8 cellular contexts compared by ENCODE assay signal in genomic region chr6:105363100-105363754, GRCh38.
DNase-seq lines count a peak whose midpoint lies in the region; ATAC-seq and TF ChIP-seq lines count a peak whose summit lies in the region.

No MANE protein-coding gene starts in this region.

- H3K27me3 ChIP-seq in parathyroid adenoma (ENCODE audit: control insufficient read depth, insufficient read depth, low read length) = no peaks in the 10 kb centered on the region

- ATAC-seq in GM21723 (IDR thresholded peaks at IDR 0.05; ENCODE audit: unreplicated experiment) = no peak

- H3K36me3 ChIP-seq in parathyroid adenoma (ENCODE audit: control insufficient read depth, insufficient read depth, low read length) = no peaks in the 10 kb centered on the region

- no peaks in the 10 kb centered on the region for H3K9me3 ChIP-seq in parathyroid adenoma (ENCODE audit: control insufficient read depth, low read length)

- no peak overlapping the region for H3K4me2 ChIP-seq in parathyroid adenoma (ENCODE audit: low read length)

- peaks cover 20% of the 10 kb centered on the region for H3K4me1 ChIP-seq in parathyroid adenoma

- TF ChIP-seq CTCF in choroid plexus epithelial cell (conservative IDR thresholded peaks at IDR 0.05; ENCODE audit: low read depth, low read length) (peak; percentile 65), parathyroid adenoma (IDR thresholded peaks at IDR 0.05) (peak; percentile 35)

- H2AFZ ChIP-seq in parathyroid adenoma = peak overlapping the region; percentile 81

- no peak overlapping the region for H3K4me3 ChIP-seq in choroid plexus epithelial cell (ENCODE audit: low read depth, low read length)
- no peak overlapping the region for H3K4me3 ChIP-seq in parathyroid adenoma (ENCODE audit: low read depth, low read length)

- no peak overlapping the region for H3K9ac ChIP-seq in parathyroid adenoma

- peak; percentile 59 for DNase-seq in ELR (ENCODE audit: low read depth)
- DNase-seq in NCI-H2171 (lab: John Stamatoyannopoulos, UW) = peak; percentile 28
- peak; percentile 64 for DNase-seq in choroid plexus epithelial cell (ENCODE audit: low read depth)
- DNase-seq in NAMALWA (ENCODE audit: low spot score) = no peak
- no peak for DNase-seq in NCI-H187 treated with DMSO at 0.1 percent for 48 hours (lab: John Stamatoyannopoulos, UW)
- DNase-seq in 8988T = no peak

- peak overlapping the region; percentile 88 for H3K27ac ChIP-seq in parathyroid adenoma

- H3K79me2 ChIP-seq in parathyroid adenoma = no peaks in the 10 kb centered on the region

Comparison
In these comparisons a context has a peak if more than half of its experiments do, and no peak if none do; other contexts are left out.
1. DNase-seq: peak in ELR (single experiment), NCI-H2171 (single experiment) and choroid plexus epithelial cell (single experiment); none in NAMALWA (single experiment), NCI-H187 treated with DMSO at 0.1 percent for 48 hours (single experiment) and 8988T (single experiment).